Comparison of ENCODE assay signal across 1 cellular context in the genomic region with DNA sequence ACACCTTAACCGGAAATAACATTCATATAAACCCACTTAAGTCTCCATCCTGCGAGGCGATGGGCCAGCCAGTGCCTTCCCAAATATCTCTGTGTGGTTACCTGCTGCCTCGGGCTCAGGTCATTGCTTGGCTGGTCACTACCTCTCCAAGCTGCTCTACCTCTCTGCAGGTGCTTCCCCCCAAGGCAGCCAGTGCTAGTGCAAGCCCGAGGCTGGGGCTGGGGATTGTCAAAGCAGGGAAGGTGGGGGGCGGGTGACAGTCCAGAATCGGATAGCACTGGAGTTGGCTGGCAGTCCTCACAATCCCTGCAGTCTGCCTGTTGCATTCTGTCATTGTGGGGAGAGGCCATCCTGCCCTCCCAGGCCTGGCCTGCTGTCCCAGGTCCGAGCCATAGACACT.
TF ChIP-seq lines count a peak whose summit lies in the region.

No MANE protein-coding gene starts in this region.

TF ChIP-seq in WTC11, 78 proteins besides CTCF, POLR2A, EP300 and RAD21 (continued from another document):
- TF ChIP-seq, protein P1, sequence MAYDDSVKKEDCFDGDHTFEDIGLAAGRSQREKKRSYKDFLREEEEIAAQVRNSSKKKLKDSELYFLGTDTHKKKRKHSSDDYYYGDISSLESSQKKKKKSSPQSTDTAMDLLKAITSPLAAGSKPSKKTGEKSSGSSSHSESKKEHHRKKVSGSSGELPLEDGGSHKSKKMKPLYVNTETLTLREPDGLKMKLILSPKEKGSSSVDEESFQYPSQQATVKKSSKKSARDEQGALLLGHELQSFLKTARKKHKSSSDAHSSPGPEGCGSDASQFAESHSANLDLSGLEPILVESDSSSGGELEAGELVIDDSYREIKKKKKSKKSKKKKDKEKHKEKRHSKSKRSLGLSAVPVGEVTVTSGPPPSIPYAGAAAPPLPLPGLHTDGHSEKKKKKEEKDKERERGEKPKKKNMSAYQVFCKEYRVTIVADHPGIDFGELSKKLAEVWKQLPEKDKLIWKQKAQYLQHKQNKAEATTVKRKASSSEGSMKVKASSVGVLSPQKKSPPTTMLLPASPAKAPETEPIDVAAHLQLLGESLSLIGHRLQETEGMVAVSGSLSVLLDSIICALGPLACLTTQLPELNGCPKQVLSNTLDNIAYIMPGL (CRISPR knock-in tag; IDR thresholded peaks at IDR 0.05): no peak
- TF ChIP-seq CBFB (CRISPR knock-in tag; IDR thresholded peaks at IDR 0.05; ENCODE audit: low read depth) (no peak), NR3C1 (CRISPR knock-in tag; conservative IDR thresholded peaks at IDR 0.05; ENCODE audit: low read depth) (no peak), TEAD1 (CRISPR knock-in tag; IDR thresholded peaks at IDR 0.05) (0 out of 2 replicates have a peak, but pooled peaks have one; percentile 43)
- TF ChIP-seq, protein P2, sequence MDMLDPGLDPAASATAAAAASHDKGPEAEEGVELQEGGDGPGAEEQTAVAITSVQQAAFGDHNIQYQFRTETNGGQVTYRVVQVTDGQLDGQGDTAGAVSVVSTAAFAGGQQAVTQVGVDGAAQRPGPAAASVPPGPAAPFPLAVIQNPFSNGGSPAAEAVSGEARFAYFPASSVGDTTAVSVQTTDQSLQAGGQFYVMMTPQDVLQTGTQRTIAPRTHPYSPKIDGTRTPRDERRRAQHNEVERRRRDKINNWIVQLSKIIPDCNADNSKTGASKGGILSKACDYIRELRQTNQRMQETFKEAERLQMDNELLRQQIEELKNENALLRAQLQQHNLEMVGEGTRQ (CRISPR knock-in tag; IDR thresholded peaks at IDR 0.05): no peak
